In the genomic region with DNA sequence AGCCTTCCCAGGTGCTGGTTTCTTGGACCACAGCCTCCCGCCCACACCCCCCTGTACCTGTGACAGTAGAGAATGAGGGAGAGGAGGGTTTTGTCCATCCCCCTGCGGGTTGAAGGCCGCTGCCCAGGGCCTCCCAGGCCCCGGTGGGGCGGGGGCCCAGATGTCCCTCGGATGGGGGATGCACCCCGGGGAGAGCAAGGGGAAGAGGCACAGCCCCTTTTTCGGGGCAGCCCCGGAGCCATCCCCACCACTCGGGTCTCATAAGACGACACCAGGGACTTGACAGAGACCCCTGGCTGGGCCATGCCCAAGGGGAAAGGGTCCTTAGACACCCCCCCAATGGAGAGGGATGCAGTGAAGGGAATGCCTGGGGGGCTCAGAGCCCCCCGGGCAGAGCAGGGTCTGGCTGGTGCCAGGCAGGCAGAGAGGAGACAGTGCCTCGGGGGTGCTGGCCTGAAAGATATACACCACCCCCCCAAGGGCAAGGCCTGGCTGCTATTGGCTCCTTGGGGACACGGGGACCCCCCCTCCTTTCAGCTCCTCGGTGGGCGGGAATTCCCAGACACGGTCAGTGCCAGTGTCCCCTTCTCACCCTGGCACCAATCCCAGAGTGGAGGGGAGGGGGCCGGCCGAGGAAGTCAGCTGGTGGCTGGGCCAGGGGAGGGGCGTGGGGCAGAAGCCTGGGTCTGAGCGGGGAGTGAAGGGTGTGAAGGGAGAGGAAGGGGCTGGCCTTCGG, we compare ENCODE assay signal across 17 cellular contexts. TPM values are rescaled to one million over a fixed set of nuclear protein-coding genes. Genes with fewer than 3 reads are reported as not detected.
DNase-seq lines count a peak whose midpoint lies in the region; ATAC-seq and TF ChIP-seq lines count a peak whose summit lies in the region.
"Had no signal": no experiment of that assay in that cellular context is flagged by ENCODE, and none has a peak within 500 bp of the region (broad histone marks: within the 10 kb centered on the region; RNA-seq: fewer than 3 reads in every experiment).

No MANE protein-coding gene starts in this region.

- H3K9me3 ChIP-seq in lower lobe of right lung: no peaks in the 10 kb centered on the region
- H3K9me3 ChIP-seq: adrenal gland had no signal

- no peak overlapping the region for H3K4me3 Mint-ChIP-seq in activated CD4-positive, alpha-beta T cell treated with anti-CD3 and anti-CD28 coated beads, Interleukin-2, amount 10 ng/mL, durations not matched to agents 7 days and 5 days
- H3K4me3 Mint-ChIP-seq: activated CD8-positive, alpha-beta T cell treated with anti-CD3 and anti-CD28 coated beads, Interleukin-2, amount 10 ng/mL, durations not matched to agents 7 days and 5 days; CD4-positive, alpha-beta T cell had no signal

- POLR2A ChIA-PET in activated CD4-positive, alpha-beta T cell treated with anti-CD3 and anti-CD28 coated beads, Interleukin-2, amount 10 ng/mL, durations not matched to agents 7 days and 5 days (lab: Charles Lee): no interaction called here

- no peak for TF ChIP-seq CTCF in lower lobe of right lung (IDR thresholded peaks at IDR 0.05)

- CTCF ChIA-PET in activated CD4-positive, alpha-beta T cell treated with anti-CD3 and anti-CD28 coated beads, Interleukin-2, amount 10 ng/mL, durations not matched to agents 7 days and 5 days (lab: Charles Lee): interaction anchor here (1.1 kb wide), 2 partner anchors 82 to 119 kb away, joined by 3 read pairs; a partner anchor contains a TSS

- H3K27me3 ChIP-seq in lower lobe of right lung (ENCODE audit: low read depth): no peaks in the 10 kb centered on the region
- H3K27me3 ChIP-seq: adrenal gland had no signal

- H3K27ac ChIP-seq in caudate nucleus (ENCODE audit: low read depth, low read length): peak overlapping the region; percentile 99
- peak overlapping the region; percentile 98 for H3K27ac ChIP-seq in temporal lobe (ENCODE audit: low read depth, low read length)
- H3K27ac ChIP-seq in lower lobe of right lung: no peak overlapping the region
- H3K27ac ChIP-seq: GM23248 had no signal

- peaks cover 28% of the 10 kb centered on the region for H3K4me1 ChIP-seq in lower lobe of right lung

- ATAC-seq in GM21515 (IDR thresholded peaks at IDR 0.05; ENCODE audit: unreplicated experiment) (no peak), lower lobe of right lung (no peak)
- ATAC-seq: activated CD8-positive, alpha-beta T cell treated with anti-CD3 and anti-CD28 coated beads, Interleukin-2, amount 10 ng/mL, durations not matched to agents 7 days and 5 days; PC-3 had no signal

- peak overlapping the region; percentile 31 for H3K27ac Mint-ChIP-seq in activated CD4-positive, alpha-beta T cell treated with anti-CD3 and anti-CD28 coated beads, Interleukin-2, amount 10 ng/mL, durations not matched to agents 7 days and 5 days
- H3K27ac Mint-ChIP-seq: activated CD8-positive, alpha-beta T cell treated with anti-CD3 and anti-CD28 coated beads, Interleukin-2, amount 10 ng/mL, durations not matched to agents 7 days and 5 days; CD4-positive, alpha-beta T cell had no signal

- H3K36me3 ChIP-seq in lower lobe of right lung: peaks cover 47% of the 10 kb centered on the region

- H3K4me1 Mint-ChIP-seq in activated CD4-positive, alpha-beta T cell treated with anti-CD3 and anti-CD28 coated beads, Interleukin-2, amount 10 ng/mL, durations not matched to agents 7 days and 5 days: peaks cover 11% of the 10 kb centered on the region

- peaks cover 24% of the 10 kb centered on the region for H3K36me3 Mint-ChIP-seq in activated CD4-positive, alpha-beta T cell treated with anti-CD3 and anti-CD28 coated beads, Interleukin-2, amount 10 ng/mL, durations not matched to agents 7 days and 5 days (ENCODE audit: low read depth)

- no peak overlapping the region for H3K4me3 ChIP-seq in lower lobe of right lung
- H3K4me3 ChIP-seq: adrenal gland, GM23248 had no signal

- no peaks in the 10 kb centered on the region for H3K27me3 Mint-ChIP-seq in activated CD4-positive, alpha-beta T cell treated with anti-CD3 and anti-CD28 coated beads, Interleukin-2, amount 10 ng/mL, durations not matched to agents 7 days and 5 days
- H3K27me3 Mint-ChIP-seq: CD4-positive, alpha-beta T cell had no signal

- intact Hi-C loops in lower lobe of right lung (cut with DNase I): no loop called here

- DNase-seq in activated CD4-positive, alpha-beta T cell treated with anti-CD3 and anti-CD28 coated beads, Interleukin-2, amount 10 ng/mL, durations not matched to agents 7 days and 5 days: no peak
- DNase-seq in activated CD4-positive, alpha-beta T cell treated with anti-CD3 and anti-CD28 coated beads, Interleukin-2, amount 50 U/mL, for 4 hours: no peak
- DNase-seq in caudate nucleus (lab: John Stamatoyannopoulos, UW): peak; percentile 40 to 97 (median 92)
- DNase-seq in midbrain (lab: John Stamatoyannopoulos, UW): peak; percentile 96
- DNase-seq in NCI-H748 (lab: John Stamatoyannopoulos, UW; ENCODE audit: unreplicated experiment): no peak
- DNase-seq in lower lobe of right lung: no peak
- DNase-seq: activated CD8-positive, alpha-beta T cell treated with anti-CD3 and anti-CD28 coated beads, Interleukin-2, amount 10 ng/mL, durations not matched to agents 7 days and 5 days; adrenal gland; CD4-positive, alpha-beta T cell; EL; GM23248; NCI-H2029; NCI-H524 treated with DMSO at 0.1 percent for 48 hours; PC-3 had no signal

- H3K9me3 Mint-ChIP-seq in activated CD4-positive, alpha-beta T cell treated with anti-CD3 and anti-CD28 coated beads, Interleukin-2, amount 10 ng/mL, durations not matched to agents 7 days and 5 days: no peaks in the 10 kb centered on the region
- H3K9me3 Mint-ChIP-seq: CD4-positive, alpha-beta T cell had no signal

RNA-seq across cellular contexts. Expression of a gene that starts 3.7 kb away (rescaled TPM):
- total RNA-seq in activated CD4-positive, alpha-beta T cell treated with anti-CD3 and anti-CD28 coated beads, Interleukin-2, amount 10 ng/mL, durations not matched to agents 7 days and 5 days: 1 to 10 TPM; 3.0 to 4.1 TPM
- total RNA-seq in temporal lobe (0.25 TPM), lower lobe of right lung (1.7 TPM)
- total RNA-seq: GM23248, renal cortical epithelial cell had no signal

RNA-seq across cellular contexts. Expression of a gene that starts 11.2 kb away (rescaled TPM):
- total RNA-seq in activated CD4-positive, alpha-beta T cell treated with anti-CD3 and anti-CD28 coated beads, Interleukin-2, amount 10 ng/mL, durations not matched to agents 7 days and 5 days: 100 to 1,000 TPM; 113 to 128 TPM
- 8.4 TPM for total RNA-seq in temporal lobe
- total RNA-seq in lower lobe of right lung: 53.6 TPM

RNA-seq across cellular contexts. Expression of a gene that starts 15.9 kb away (rescaled TPM):
- under 1 TPM; 0.23 to 0.32 TPM for total RNA-seq in activated CD4-positive, alpha-beta T cell treated with anti-CD3 and anti-CD28 coated beads, Interleukin-2, amount 10 ng/mL, durations not matched to agents 7 days and 5 days
- total RNA-seq in temporal lobe: 29.7 TPM
- total RNA-seq in lower lobe of right lung: 1.1 TPM
- total RNA-seq: GM23248 had no signal

RNA-seq across cellular contexts. Expression of a gene that starts 31.5 kb away (rescaled TPM):
- total RNA-seq in activated CD4-positive, alpha-beta T cell treated with anti-CD3 and anti-CD28 coated beads, Interleukin-2, amount 10 ng/mL, durations not matched to agents 7 days and 5 days: 10 to 100 TPM; 67.9 to 77.9 TPM
- total RNA-seq in temporal lobe: 5.9 TPM
- total RNA-seq in lower lobe of right lung: 24.5 TPM

RNA-seq across cellular contexts. Expression of a gene that starts 38.2 kb away (rescaled TPM):
- 10 to 100 TPM; 49.1 to 50.5 TPM for total RNA-seq in activated CD4-positive, alpha-beta T cell treated with anti-CD3 and anti-CD28 coated beads, Interleukin-2, amount 10 ng/mL, durations not matched to agents 7 days and 5 days
- total RNA-seq in temporal lobe (16.7 TPM), lower lobe of right lung (36.3 TPM)

Comparison
In these comparisons a context has a peak if more than half of its experiments do, and no peak if none do; other contexts are left out.
1. DNase-seq: peak in caudate nucleus (61 of 61) and midbrain (single experiment); none in activated CD4-positive, alpha-beta T cell treated with anti-CD3 and anti-CD28 coated beads, Interleukin-2, amount 10 ng/mL, durations not matched to agents 7 days and 5 days (single experiment), activated CD4-positive, alpha-beta T cell treated with anti-CD3 and anti-CD28 coated beads, Interleukin-2, amount 50 U/mL, for 4 hours (0 of 2), NCI-H748 (single experiment) and lower lobe of right lung (single experiment).
2. RNA of a gene that starts 15.9 kb away (total RNA-seq): 29.7 TPM in temporal lobe (single experiment); 1.1 TPM in lower lobe of right lung (single experiment) and 0.23 to 0.32 TPM in activated CD4-positive, alpha-beta T cell treated with anti-CD3 and anti-CD28 coated beads, Interleukin-2, amount 10 ng/mL, durations not matched to agents 7 days and 5 days; every median in the first group is over 10 times any median in the second.